1 cellular context compared by ENCODE assay signal in genomic region chr10:123007558-123008378, GRCh38.
A peak's percentile ranks its signal among the peaks of the same experiment; 100 is the strongest.
TF ChIP-seq lines count a peak whose summit lies in the region.

No MANE protein-coding gene starts in this region.

TF ChIP-seq in HepG2, 621 proteins besides CTCF, POLR2A, EP300 and RAD21 (continues in another document):
- TF ChIP-seq ZNF746 (CRISPR knock-in tag; IDR thresholded peaks at IDR 0.05) (0 out of 2 replicates have a peak, but pooled peaks have one; percentile 22), ZBTB2 (CRISPR knock-in tag; IDR thresholded peaks at IDR 0.05; ENCODE audit: low read depth) (no peak), SIX1 (CRISPR knock-in tag; IDR thresholded peaks at IDR 0.05; ENCODE audit: borderline replicate concordance) (no peak), GPN1 (CRISPR knock-in tag; IDR thresholded peaks at IDR 0.05; ENCODE audit: borderline replicate concordance) (no peak), ZFP37 (CRISPR knock-in tag; IDR thresholded peaks at IDR 0.05; ENCODE audit: borderline replicate concordance) (no peak), ZNF709 (CRISPR knock-in tag; IDR thresholded peaks at IDR 0.05) (no peak; the same call in 1 of the 2 replicates), PCBP2 (optimal IDR thresholded peaks at IDR 0.05; ENCODE audit: low read depth, low read length, poor library complexity, severe bottlenecking) (no peak), FOXC1 (CRISPR knock-in tag; IDR thresholded peaks at IDR 0.05; ENCODE audit: borderline replicate concordance) (no peak), HNF4A (CRISPR knock-in tag; IDR thresholded peaks at IDR 0.05) (no peak), CEBPG (CRISPR knock-in tag; IDR thresholded peaks at IDR 0.05) (no peak), GATAD1 (CRISPR knock-in tag; IDR thresholded peaks at IDR 0.05) (no peak; the same call in 1 of the 2 replicates), ZSCAN21 (CRISPR knock-in tag; IDR thresholded peaks at IDR 0.05; ENCODE audit: borderline replicate concordance) (no peak), WIZ (CRISPR knock-in tag; IDR thresholded peaks at IDR 0.05) (no peak), IRX3 (CRISPR knock-in tag; IDR thresholded peaks at IDR 0.05; ENCODE audit: borderline replicate concordance, low read depth) (no peak), AFF4 (CRISPR knock-in tag; IDR thresholded peaks at IDR 0.05) (no peak), GATA4 (IDR thresholded peaks at IDR 0.05; ENCODE audit: borderline replicate concordance, low read depth) (no peak), SIX4 (CRISPR knock-in tag; IDR thresholded peaks at IDR 0.05) (no peak), CBX2 (IDR thresholded peaks at IDR 0.05; ENCODE audit: low read depth, low read length) (no peak), CBX2 (CRISPR knock-in tag; IDR thresholded peaks at IDR 0.05; ENCODE audit: low read depth) (no peak), TRIM22 (IDR thresholded peaks at IDR 0.05) (no peak), MIER3 (CRISPR knock-in tag; IDR thresholded peaks at IDR 0.05; ENCODE audit: borderline replicate concordance) (no peak), NFKB2 (CRISPR knock-in tag; IDR thresholded peaks at IDR 0.05; ENCODE audit: borderline replicate concordance) (no peak), ZNF280D (CRISPR knock-in tag; IDR thresholded peaks at IDR 0.05) (no peak), MNT (IDR thresholded peaks at IDR 0.05) (peak; percentile 88), LCORL (IDR thresholded peaks at IDR 0.05) (no peak), LCORL (CRISPR knock-in tag; IDR thresholded peaks at IDR 0.05) (no peak; the same call in 1 of the 2 replicates), ZNF121 (CRISPR knock-in tag; IDR thresholded peaks at IDR 0.05) (no peak), DNMT3B (CRISPR knock-in tag; conservative IDR thresholded peaks at IDR 0.05) (0 out of 2 replicates have a peak, but pooled peaks have one; percentile 48), ZBTB1 (CRISPR knock-in tag; IDR thresholded peaks at IDR 0.05; ENCODE audit: borderline replicate concordance) (no peak), FOXM1 (CRISPR knock-in tag; IDR thresholded peaks at IDR 0.05) (no peak), PLSCR1 (CRISPR knock-in tag; IDR thresholded peaks at IDR 0.05; ENCODE audit: borderline replicate concordance) (no peak), ZNF558 (CRISPR knock-in tag; IDR thresholded peaks at IDR 0.05; ENCODE audit: borderline replicate concordance) (no peak), ZNF484 (CRISPR knock-in tag; IDR thresholded peaks at IDR 0.05; ENCODE audit: borderline replicate concordance, low read depth) (no peak), RORA (CRISPR knock-in tag; IDR thresholded peaks at IDR 0.05) (no peak), TGIF2 (CRISPR knock-in tag; IDR thresholded peaks at IDR 0.05) (peak; percentile 56; the same call in 1 of the 2 replicates), RFXANK (CRISPR knock-in tag; IDR thresholded peaks at IDR 0.05) (no peak), FOXK2 (IDR thresholded peaks at IDR 0.05) (0 out of 2 replicates have a peak, but pooled peaks have one; percentile 19), DRAP1 (CRISPR knock-in tag; IDR thresholded peaks at IDR 0.05) (no peak), NR3C1 (CRISPR knock-in tag; IDR thresholded peaks at IDR 0.05) (no peak), E2F5 (CRISPR knock-in tag; conservative IDR thresholded peaks at IDR 0.05) (no peak)
- TF ChIP-seq, protein P1, sequence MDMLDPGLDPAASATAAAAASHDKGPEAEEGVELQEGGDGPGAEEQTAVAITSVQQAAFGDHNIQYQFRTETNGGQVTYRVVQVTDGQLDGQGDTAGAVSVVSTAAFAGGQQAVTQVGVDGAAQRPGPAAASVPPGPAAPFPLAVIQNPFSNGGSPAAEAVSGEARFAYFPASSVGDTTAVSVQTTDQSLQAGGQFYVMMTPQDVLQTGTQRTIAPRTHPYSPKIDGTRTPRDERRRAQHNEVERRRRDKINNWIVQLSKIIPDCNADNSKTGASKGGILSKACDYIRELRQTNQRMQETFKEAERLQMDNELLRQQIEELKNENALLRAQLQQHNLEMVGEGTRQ (IDR thresholded peaks at IDR 0.05; ENCODE audit: low read depth, low read length) = peak; percentile 44; the same call in 1 of the 2 replicates
- TF ChIP-seq, protein P1 (CRISPR knock-in tag; IDR thresholded peaks at IDR 0.05; ENCODE audit: borderline replicate concordance) = peak; percentile 52; the same call in 1 of the 2 replicates
- TF ChIP-seq, protein P2, sequence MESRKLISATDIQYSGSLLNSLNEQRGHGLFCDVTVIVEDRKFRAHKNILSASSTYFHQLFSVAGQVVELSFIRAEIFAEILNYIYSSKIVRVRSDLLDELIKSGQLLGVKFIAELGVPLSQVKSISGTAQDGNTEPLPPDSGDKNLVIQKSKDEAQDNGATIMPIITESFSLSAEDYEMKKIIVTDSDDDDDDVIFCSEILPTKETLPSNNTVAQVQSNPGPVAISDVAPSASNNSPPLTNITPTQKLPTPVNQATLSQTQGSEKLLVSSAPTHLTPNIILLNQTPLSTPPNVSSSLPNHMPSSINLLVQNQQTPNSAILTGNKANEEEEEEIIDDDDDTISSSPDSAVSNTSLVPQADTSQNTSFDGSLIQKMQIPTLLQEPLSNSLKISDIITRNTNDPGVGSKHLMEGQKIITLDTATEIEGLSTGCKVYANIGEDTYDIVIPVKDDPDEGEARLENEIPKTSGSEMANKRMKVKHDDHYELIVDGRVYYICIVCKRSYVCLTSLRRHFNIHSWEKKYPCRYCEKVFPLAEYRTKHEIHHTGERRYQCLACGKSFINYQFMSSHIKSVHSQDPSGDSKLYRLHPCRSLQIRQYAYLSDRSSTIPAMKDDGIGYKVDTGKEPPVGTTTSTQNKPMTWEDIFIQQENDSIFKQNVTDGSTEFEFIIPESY (CRISPR knock-in tag; IDR thresholded peaks at IDR 0.05) = no peak
